1 cellular context compared by ENCODE assay signal in the genomic region with DNA sequence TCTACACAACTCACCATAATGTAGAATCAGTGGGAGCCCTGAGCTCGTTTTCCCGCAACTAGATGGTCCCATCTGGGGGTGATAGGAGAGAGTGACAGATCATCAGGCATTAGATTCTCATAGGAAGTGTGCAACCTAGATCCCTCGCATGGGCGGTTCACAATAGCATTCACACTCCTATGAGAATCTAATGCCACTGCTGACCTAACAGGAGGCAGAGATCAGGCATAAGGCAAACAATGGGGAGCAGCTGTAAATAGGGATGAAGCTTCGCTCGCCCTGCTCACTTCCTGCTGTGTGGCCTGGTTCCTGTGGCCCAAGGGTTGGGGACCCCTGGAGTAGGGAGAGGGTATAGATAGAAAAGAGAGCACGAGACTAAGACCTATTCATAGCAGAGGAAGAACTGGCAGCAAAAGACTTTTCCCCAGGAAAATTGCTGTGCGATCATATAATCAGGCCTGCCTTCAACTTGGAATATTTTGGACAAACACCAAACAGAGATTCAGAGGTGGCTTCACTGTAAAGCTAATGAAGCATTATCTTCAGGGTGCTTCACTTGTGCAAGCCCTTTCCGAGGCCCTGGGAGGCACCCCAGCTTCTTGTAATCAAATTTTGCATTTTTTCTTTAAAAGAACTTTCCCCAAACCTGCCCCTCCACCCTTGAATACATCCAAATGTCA.
A peak's percentile ranks its signal among the peaks of the same experiment; 100 is the strongest.
TF ChIP-seq lines count a peak whose summit lies in the region.

No MANE protein-coding gene starts in this region.

TF ChIP-seq in HepG2, 621 proteins besides CTCF, POLR2A, EP300 and RAD21 (continued from another document and continues in another):
- TF ChIP-seq, protein P1, sequence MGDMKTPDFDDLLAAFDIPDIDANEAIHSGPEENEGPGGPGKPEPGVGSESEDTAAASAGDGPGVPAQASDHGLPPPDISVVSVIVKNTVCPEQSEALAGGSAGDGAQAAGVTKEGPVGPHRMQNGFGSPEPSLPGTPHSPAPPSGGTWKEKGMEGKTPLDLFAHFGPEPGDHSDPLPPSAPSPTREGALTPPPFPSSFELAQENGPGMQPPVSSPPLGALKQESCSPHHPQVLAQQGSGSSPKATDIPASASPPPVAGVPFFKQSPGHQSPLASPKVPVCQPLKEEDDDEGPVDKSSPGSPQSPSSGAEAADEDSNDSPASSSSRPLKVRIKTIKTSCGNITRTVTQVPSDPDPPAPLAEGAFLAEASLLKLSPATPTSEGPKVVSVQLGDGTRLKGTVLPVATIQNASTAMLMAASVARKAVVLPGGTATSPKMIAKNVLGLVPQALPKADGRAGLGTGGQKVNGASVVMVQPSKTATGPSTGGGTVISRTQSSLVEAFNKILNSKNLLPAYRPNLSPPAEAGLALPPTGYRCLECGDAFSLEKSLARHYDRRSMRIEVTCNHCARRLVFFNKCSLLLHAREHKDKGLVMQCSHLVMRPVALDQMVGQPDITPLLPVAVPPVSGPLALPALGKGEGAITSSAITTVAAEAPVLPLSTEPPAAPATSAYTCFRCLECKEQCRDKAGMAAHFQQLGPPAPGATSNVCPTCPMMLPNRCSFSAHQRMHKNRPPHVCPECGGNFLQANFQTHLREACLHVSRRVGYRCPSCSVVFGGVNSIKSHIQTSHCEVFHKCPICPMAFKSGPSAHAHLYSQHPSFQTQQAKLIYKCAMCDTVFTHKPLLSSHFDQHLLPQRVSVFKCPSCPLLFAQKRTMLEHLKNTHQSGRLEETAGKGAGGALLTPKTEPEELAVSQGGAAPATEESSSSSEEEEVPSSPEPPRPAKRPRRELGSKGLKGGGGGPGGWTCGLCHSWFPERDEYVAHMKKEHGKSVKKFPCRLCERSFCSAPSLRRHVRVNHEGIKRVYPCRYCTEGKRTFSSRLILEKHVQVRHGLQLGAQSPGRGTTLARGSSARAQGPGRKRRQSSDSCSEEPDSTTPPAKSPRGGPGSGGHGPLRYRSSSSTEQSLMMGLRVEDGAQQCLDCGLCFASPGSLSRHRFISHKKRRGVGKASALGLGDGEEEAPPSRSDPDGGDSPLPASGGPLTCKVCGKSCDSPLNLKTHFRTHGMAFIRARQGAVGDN (CRISPR knock-in tag; IDR thresholded peaks at IDR 0.05) = no peak; the same call in 1 of the 2 replicates
- TF ChIP-seq ZNF350 (CRISPR knock-in tag; IDR thresholded peaks at IDR 0.05; ENCODE audit: borderline replicate concordance, low read depth) (no peak; the same call in 1 of the 2 replicates), ZNF101 (CRISPR knock-in tag; IDR thresholded peaks at IDR 0.05; ENCODE audit: borderline replicate concordance, low read depth) (no peak), ZFP36L2 (CRISPR knock-in tag; IDR thresholded peaks at IDR 0.05) (no peak), HNF4G (IDR thresholded peaks at IDR 0.05; ENCODE audit: borderline replicate concordance, low read depth, low read length) (no peak), HNF4G (CRISPR knock-in tag; IDR thresholded peaks at IDR 0.05; ENCODE audit: borderline replicate concordance, low read depth) (no peak), SP140L (CRISPR knock-in tag; IDR thresholded peaks at IDR 0.05; ENCODE audit: borderline replicate concordance) (no peak; the same call in 1 of the 2 replicates), ZNF629 (CRISPR knock-in tag; conservative IDR thresholded peaks at IDR 0.05) (no peak; the same call in 1 of the 2 replicates), MEIS1 (CRISPR knock-in tag; IDR thresholded peaks at IDR 0.05; ENCODE audit: borderline replicate concordance) (no peak), ZNF768 (CRISPR knock-in tag; IDR thresholded peaks at IDR 0.05) (no peak), TAF1 (CRISPR knock-in tag; IDR thresholded peaks at IDR 0.05) (no peak), EED (CRISPR knock-in tag; IDR thresholded peaks at IDR 0.05) (0 out of 2 replicates have a peak, but pooled peaks have one; percentile 50), AHR (CRISPR knock-in tag; IDR thresholded peaks at IDR 0.05) (no peak), RNF2 (conservative IDR thresholded peaks at IDR 0.05; ENCODE audit: low read depth) (no peak), ZBTB21 (CRISPR knock-in tag; IDR thresholded peaks at IDR 0.05) (no peak), ZMAT3 (CRISPR knock-in tag; conservative IDR thresholded peaks at IDR 0.05) (0 out of 2 replicates have a peak, but pooled peaks have one; percentile 9), NCOA2 (CRISPR knock-in tag; IDR thresholded peaks at IDR 0.05) (peak; percentile 38; the same call in 1 of the 2 replicates), GATAD1 (CRISPR knock-in tag; IDR thresholded peaks at IDR 0.05) (no peak), ZNF282 (IDR thresholded peaks at IDR 0.05; ENCODE audit: partially characterized antibody) (no peak), SAP130 (CRISPR knock-in tag; IDR thresholded peaks at IDR 0.05; ENCODE audit: low read depth) (peak; percentile 58), ZNF235 (CRISPR knock-in tag; IDR thresholded peaks at IDR 0.05; ENCODE audit: borderline replicate concordance) (no peak), CBX5 (CRISPR knock-in tag; IDR thresholded peaks at IDR 0.05; ENCODE audit: borderline replicate concordance) (peak; percentile 49; the same call in 1 of the 2 replicates), MZF1 (CRISPR knock-in tag; IDR thresholded peaks at IDR 0.05; ENCODE audit: borderline replicate concordance) (0 out of 2 replicates have a peak, but pooled peaks have one; percentile 72), ZNF850 (CRISPR knock-in tag; conservative IDR thresholded peaks at IDR 0.05) (no peak), ZNF205 (CRISPR knock-in tag; IDR thresholded peaks at IDR 0.05) (no peak), ZKSCAN8 (CRISPR knock-in tag; IDR thresholded peaks at IDR 0.05; ENCODE audit: borderline replicate concordance) (no peak), TARDBP (CRISPR knock-in tag; IDR thresholded peaks at IDR 0.05) (no peak), ZNF720 (CRISPR knock-in tag; IDR thresholded peaks at IDR 0.05) (no peak), ZNF121 (CRISPR knock-in tag; IDR thresholded peaks at IDR 0.05) (no peak), ZNF724P (CRISPR knock-in tag; IDR thresholded peaks at IDR 0.05; ENCODE audit: borderline replicate concordance) (no peak), RCOR2 (CRISPR knock-in tag; IDR thresholded peaks at IDR 0.05) (peak; percentile 20; the same call in 1 of the 2 replicates), ZNF530 (CRISPR knock-in tag; IDR thresholded peaks at IDR 0.05; ENCODE audit: low read depth) (no peak), GTF3A (CRISPR knock-in tag; conservative IDR thresholded peaks at IDR 0.05) (no peak), ZNF761 (CRISPR knock-in tag; conservative IDR thresholded peaks at IDR 0.05) (no peak), REPIN1 (CRISPR knock-in tag; IDR thresholded peaks at IDR 0.05; ENCODE audit: borderline replicate concordance, low read depth) (no peak), PPARG (CRISPR knock-in tag; conservative IDR thresholded peaks at IDR 0.05) (no peak; the same call in 1 of the 2 replicates), NONO (IDR thresholded peaks at IDR 0.05) (no peak), NONO (CRISPR knock-in tag; conservative IDR thresholded peaks at IDR 0.05) (peak; percentile 47; the same call in 1 of the 2 replicates), RARG (CRISPR knock-in tag; IDR thresholded peaks at IDR 0.05; ENCODE audit: low read depth) (no peak), MAF1 (CRISPR knock-in tag; IDR thresholded peaks at IDR 0.05; ENCODE audit: borderline replicate concordance) (no peak), ZNF484 (CRISPR knock-in tag; IDR thresholded peaks at IDR 0.05; ENCODE audit: borderline replicate concordance, low read depth) (no peak), TCF12 (IDR thresholded peaks at IDR 0.05) (no peak), TCF12 (CRISPR knock-in tag; IDR thresholded peaks at IDR 0.05) (no peak), ZNF546 (CRISPR knock-in tag; conservative IDR thresholded peaks at IDR 0.05) (no peak), ZNF550 (CRISPR knock-in tag; IDR thresholded peaks at IDR 0.05; ENCODE audit: borderline replicate concordance) (no peak), SUZ12 (IDR thresholded peaks at IDR 0.05; ENCODE audit: low read depth, low read length) (no peak), ZNF264 (CRISPR knock-in tag; IDR thresholded peaks at IDR 0.05) (0 out of 2 replicates have a peak, but pooled peaks have one; percentile 40), HDAC6 (IDR thresholded peaks at IDR 0.05; ENCODE audit: low read depth, low read length) (no peak), JDP2 (CRISPR knock-in tag; IDR thresholded peaks at IDR 0.05; ENCODE audit: borderline replicate concordance) (no peak), ZBTB3 (CRISPR knock-in tag; IDR thresholded peaks at IDR 0.05; ENCODE audit: borderline replicate concordance, low read depth) (no peak)
- TF ChIP-seq, protein P2, sequence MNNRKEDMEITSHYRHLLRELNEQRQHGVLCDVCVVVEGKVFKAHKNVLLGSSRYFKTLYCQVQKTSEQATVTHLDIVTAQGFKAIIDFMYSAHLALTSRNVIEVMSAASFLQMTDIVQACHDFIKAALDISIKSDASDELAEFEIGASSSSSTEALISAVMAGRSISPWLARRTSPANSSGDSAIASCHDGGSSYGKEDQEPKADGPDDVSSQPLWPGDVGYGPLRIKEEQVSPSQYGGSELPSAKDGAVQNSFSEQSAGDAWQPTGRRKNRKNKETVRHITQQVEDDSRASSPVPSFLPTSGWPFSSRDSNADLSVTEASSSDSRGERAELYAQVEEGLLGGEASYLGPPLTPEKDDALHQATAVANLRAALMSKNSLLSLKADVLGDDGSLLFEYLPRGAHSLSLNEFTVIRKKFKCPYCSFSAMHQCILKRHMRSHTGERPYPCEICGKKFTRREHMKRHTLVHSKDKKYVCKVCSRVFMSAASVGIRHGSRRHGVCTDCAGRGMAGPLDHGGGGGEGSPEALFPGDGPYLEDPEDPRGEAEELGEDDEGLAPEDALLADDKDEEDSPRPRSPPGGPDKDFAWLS (CRISPR knock-in tag; IDR thresholded peaks at IDR 0.05; ENCODE audit: borderline replicate concordance) = no peak
- TF ChIP-seq, protein P3, sequence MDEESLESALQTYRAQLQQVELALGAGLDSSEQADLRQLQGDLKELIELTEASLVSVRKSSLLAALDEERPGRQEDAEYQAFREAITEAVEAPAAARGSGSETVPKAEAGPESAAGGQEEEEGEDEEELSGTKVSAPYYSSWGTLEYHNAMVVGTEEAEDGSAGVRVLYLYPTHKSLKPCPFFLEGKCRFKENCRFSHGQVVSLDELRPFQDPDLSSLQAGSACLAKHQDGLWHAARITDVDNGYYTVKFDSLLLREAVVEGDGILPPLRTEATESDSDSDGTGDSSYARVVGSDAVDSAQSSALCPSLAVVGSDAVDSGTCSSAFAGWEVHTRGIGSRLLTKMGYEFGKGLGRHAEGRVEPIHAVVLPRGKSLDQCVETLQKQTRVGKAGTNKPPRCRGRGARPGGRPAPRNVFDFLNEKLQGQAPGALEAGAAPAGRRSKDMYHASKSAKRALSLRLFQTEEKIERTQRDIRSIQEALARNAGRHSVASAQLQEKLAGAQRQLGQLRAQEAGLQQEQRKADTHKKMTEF (CRISPR knock-in tag; IDR thresholded peaks at IDR 0.05) = peak; percentile 39; the same call in 1 of the 2 replicates
- TF ChIP-seq, protein P4, sequence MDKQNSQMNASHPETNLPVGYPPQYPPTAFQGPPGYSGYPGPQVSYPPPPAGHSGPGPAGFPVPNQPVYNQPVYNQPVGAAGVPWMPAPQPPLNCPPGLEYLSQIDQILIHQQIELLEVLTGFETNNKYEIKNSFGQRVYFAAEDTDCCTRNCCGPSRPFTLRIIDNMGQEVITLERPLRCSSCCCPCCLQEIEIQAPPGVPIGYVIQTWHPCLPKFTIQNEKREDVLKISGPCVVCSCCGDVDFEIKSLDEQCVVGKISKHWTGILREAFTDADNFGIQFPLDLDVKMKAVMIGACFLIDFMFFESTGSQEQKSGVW (CRISPR knock-in tag; IDR thresholded peaks at IDR 0.05; ENCODE audit: borderline replicate concordance) = no peak
- TF ChIP-seq, protein P5, sequence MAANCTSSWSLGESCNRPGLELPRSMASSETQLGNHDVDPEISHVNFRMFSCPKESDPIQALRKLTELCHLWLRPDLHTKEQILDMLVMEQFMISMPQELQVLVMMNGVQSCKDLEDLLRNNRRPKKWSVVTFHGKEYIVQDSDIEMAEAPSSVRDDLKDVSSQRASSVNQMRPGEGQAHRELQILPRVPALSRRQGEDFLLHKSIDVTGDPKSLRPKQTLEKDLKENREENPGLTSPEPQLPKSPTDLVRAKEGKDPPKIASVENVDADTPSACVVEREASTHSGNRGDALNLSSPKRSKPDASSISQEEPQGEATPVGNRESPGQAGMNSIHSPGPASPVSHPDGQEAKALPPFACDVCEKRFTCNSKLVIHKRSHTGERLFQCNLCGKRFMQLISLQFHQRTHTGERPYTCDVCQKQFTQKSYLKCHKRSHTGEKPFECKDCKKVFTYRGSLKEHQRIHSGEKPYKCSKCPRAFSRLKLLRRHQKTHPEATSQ (CRISPR knock-in tag; IDR thresholded peaks at IDR 0.05; ENCODE audit: borderline replicate concordance) = no peak
- TF ChIP-seq, protein P6, sequence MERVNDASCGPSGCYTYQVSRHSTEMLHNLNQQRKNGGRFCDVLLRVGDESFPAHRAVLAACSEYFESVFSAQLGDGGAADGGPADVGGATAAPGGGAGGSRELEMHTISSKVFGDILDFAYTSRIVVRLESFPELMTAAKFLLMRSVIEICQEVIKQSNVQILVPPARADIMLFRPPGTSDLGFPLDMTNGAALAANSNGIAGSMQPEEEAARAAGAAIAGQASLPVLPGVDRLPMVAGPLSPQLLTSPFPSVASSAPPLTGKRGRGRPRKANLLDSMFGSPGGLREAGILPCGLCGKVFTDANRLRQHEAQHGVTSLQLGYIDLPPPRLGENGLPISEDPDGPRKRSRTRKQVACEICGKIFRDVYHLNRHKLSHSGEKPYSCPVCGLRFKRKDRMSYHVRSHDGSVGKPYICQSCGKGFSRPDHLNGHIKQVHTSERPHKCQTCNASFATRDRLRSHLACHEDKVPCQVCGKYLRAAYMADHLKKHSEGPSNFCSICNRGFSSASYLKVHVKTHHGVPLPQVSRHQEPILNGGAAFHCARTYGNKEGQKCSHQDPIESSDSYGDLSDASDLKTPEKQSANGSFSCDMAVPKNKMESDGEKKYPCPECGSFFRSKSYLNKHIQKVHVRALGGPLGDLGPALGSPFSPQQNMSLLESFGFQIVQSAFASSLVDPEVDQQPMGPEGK (CRISPR knock-in tag; IDR thresholded peaks at IDR 0.05) = peak; percentile 45; the same call in 1 of the 2 replicates
- TF ChIP-seq, protein P7, sequence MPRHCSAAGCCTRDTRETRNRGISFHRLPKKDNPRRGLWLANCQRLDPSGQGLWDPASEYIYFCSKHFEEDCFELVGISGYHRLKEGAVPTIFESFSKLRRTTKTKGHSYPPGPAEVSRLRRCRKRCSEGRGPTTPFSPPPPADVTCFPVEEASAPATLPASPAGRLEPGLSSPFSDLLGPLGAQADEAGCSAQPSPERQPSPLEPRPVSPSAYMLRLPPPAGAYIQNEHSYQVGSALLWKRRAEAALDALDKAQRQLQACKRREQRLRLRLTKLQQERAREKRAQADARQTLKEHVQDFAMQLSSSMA (CRISPR knock-in tag; IDR thresholded peaks at IDR 0.05) = no peak; the same call in 1 of the 2 replicates
- TF ChIP-seq, protein P8, sequence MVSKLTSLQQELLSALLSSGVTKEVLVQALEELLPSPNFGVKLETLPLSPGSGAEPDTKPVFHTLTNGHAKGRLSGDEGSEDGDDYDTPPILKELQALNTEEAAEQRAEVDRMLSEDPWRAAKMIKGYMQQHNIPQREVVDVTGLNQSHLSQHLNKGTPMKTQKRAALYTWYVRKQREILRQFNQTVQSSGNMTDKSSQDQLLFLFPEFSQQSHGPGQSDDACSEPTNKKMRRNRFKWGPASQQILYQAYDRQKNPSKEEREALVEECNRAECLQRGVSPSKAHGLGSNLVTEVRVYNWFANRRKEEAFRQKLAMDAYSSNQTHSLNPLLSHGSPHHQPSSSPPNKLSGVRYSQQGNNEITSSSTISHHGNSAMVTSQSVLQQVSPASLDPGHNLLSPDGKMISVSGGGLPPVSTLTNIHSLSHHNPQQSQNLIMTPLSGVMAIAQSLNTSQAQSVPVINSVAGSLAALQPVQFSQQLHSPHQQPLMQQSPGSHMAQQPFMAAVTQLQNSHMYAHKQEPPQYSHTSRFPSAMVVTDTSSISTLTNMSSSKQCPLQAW (CRISPR knock-in tag; IDR thresholded peaks at IDR 0.05) = peak; percentile 38; the same call in 1 of the 2 replicates
